22 cellular contexts compared by ENCODE assay signal in the genomic region with DNA sequence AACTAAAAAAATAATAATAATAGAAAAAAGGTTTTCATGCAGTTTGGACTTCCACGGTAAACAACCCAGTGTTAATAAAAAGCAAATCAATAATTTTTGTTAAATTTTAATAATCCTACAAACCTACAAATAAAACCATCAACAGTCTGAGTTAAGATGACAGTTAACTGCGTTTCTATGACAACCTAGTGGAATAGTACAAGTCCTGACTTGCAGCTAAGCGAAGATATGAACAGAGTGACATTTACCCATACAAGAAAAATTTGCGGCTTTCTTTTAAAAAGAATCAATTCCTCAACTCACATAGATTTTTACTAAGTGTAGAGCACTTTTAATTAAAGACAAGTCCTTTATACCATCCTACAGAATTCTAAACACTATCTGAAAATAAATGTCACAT.
"Had no signal": no experiment of that assay in that cellular context is flagged by ENCODE, and none has a peak within 500 bp of the region (broad histone marks: within the 10 kb centered on the region; RNA-seq: fewer than 3 reads in every experiment).

No MANE protein-coding gene starts in this region.

- H3K27me3 Mint-ChIP-seq: activated CD4-positive, alpha-beta T cell treated with anti-CD3 and anti-CD28 coated beads for 36 hours; activated naive CD8-positive, alpha-beta T cell treated with anti-CD3 and anti-CD28 coated beads for 36 hours; activated T-helper 17 cell treated with anti-CD3 and anti-CD28 coated beads, Interleukin-2, amount 50 U/mL, for 72 hours; dendritic cell treated with granulocyte-macrophage colony-stimulating factor and Interleukin-4, amounts not matched to agents 40 ng/mL and 50 ng/mL, for 4 days had no signal

- H3K4me3 ChIP-seq: esophagus muscularis mucosa, hepatocyte, lower lobe of right lung, tibial artery had no signal

- ATAC-seq: activated CD4-positive, alpha-beta T cell treated with anti-CD3 and anti-CD28 coated beads for 36 hours; activated T-helper 17 cell treated with anti-CD3 and anti-CD28 coated beads, Interleukin-2, amount 50 U/mL, for 72 hours; left colon; lower lobe of right lung had no signal

- H3K9me3 Mint-ChIP-seq: activated naive CD8-positive, alpha-beta T cell treated with anti-CD3 and anti-CD28 coated beads for 36 hours; activated T-helper 17 cell treated with anti-CD3 and anti-CD28 coated beads, Interleukin-2, amount 50 U/mL, for 72 hours; dendritic cell treated with granulocyte-macrophage colony-stimulating factor and Interleukin-4, amounts not matched to agents 40 ng/mL and 50 ng/mL, for 4 days; nephron progenitor cell had no signal

- DNase-seq: activated CD4-positive, alpha-beta T cell treated with anti-CD3 and anti-CD28 coated beads for 36 hours; activated CD4-positive, alpha-beta T cell treated with anti-CD3 and anti-CD28 coated beads, Interleukin-2, amount 50 U/mL, for 48 hours; activated naive CD4-positive, alpha-beta T cell; activated naive CD8-positive, alpha-beta T cell treated with anti-CD3 and anti-CD28 coated beads for 36 hours; amygdala; effector CD8-positive, alpha-beta T cell; left colon; lower lobe of right lung; midbrain; nephron progenitor cell; stimulated activated CD4-positive, alpha-beta T cell treated with anti-CD3 and anti-CD28 coated beads, Interleukin-12 subunit alpha, Interleukin-12 subunit beta, amount 100 ng/mL, for 4 hours; stimulated activated CD4-positive, alpha-beta T cell treated with anti-CD3 and anti-CD28 coated beads, Interleukin-1b, Interleukin-23, amount 100 ng/mL, for 48 hours; stimulated activated CD8-positive, alpha-beta memory T cell treated with anti-CD3 and anti-CD28 coated beads, Interleukin-4, amount 100 ng/mL, for 48 hours; stimulated activated naive CD4-positive, alpha-beta T cell; SW 1271; T-helper 2 cell; tibial artery had no signal

- H3K27me3 ChIP-seq: esophagus muscularis mucosa, hepatocyte, tibial artery had no signal

- H3K4me2 ChIP-seq: hepatocyte had no signal

- H3K27ac Mint-ChIP-seq: activated CD4-positive, alpha-beta T cell treated with anti-CD3 and anti-CD28 coated beads for 36 hours; activated naive CD8-positive, alpha-beta T cell treated with anti-CD3 and anti-CD28 coated beads for 36 hours; activated T-helper 17 cell treated with anti-CD3 and anti-CD28 coated beads, Interleukin-2, amount 50 U/mL, for 72 hours; dendritic cell treated with granulocyte-macrophage colony-stimulating factor and Interleukin-4, amounts not matched to agents 40 ng/mL and 50 ng/mL, for 4 days; nephron progenitor cell had no signal

- H3K4me1 ChIP-seq: esophagus muscularis mucosa, lower lobe of right lung, tibial artery had no signal

- H2AFZ ChIP-seq: hepatocyte had no signal

- H3K27ac ChIP-seq: esophagus muscularis mucosa, hepatocyte, lower lobe of right lung, tibial artery had no signal

- H3K4me3 Mint-ChIP-seq: activated CD4-positive, alpha-beta T cell treated with anti-CD3 and anti-CD28 coated beads for 36 hours; activated naive CD8-positive, alpha-beta T cell treated with anti-CD3 and anti-CD28 coated beads for 36 hours; activated T-helper 17 cell treated with anti-CD3 and anti-CD28 coated beads, Interleukin-2, amount 50 U/mL, for 72 hours; dendritic cell treated with granulocyte-macrophage colony-stimulating factor and Interleukin-4, amounts not matched to agents 40 ng/mL and 50 ng/mL, for 4 days; nephron progenitor cell had no signal

- FAIRE-seq: urothelium cell line had no signal

- H3K9me3 ChIP-seq: esophagus muscularis mucosa, lower lobe of right lung, tibial artery had no signal
